Comparison of ENCODE assay signal across 12 cellular contexts in genomic region chr4:7632971-7633370, GRCh38.
A peak's percentile ranks its signal among the peaks of the same experiment; 100 is the strongest.
DNase-seq lines count a peak whose midpoint lies in the region; ATAC-seq and TF ChIP-seq lines count a peak whose summit lies in the region.
"Had no signal": no experiment of that assay in that cellular context is flagged by ENCODE, and none has a peak within 500 bp of the region (broad histone marks: within the 10 kb centered on the region; RNA-seq: fewer than 3 reads in every experiment).

No MANE protein-coding gene starts in this region.

- no peak overlapping the region for H3K27ac ChIP-seq in RWPE2 (ENCODE audit: poor library complexity, severe bottlenecking)
- H3K27ac ChIP-seq in neuronal stem cell (replicated peaks; ENCODE audit: low read length) = no peak overlapping the region
- H3K27ac ChIP-seq: BLaER1 treated with 17β-estradiol and CSF1 and Interleukin-3, amounts not matched to agents 10 nM and 100 nM had no signal

- H3K9me3 ChIP-seq in RWPE2 (ENCODE audit: severe bottlenecking) (no peaks in the 10 kb centered on the region), neuronal stem cell (replicated peaks in 1 of 2; ENCODE audit: control insufficient read depth in 2 of 2, insufficient read depth in 1 of 2, low read depth in 1 of 2, low read length in 2 of 2) (peaks cover 0 to 5% of the 10 kb centered on the region in 2 donors)

- H2BK120ac ChIP-seq in neuronal stem cell (ENCODE audit: low read depth, low read length) = no peak overlapping the region

- H2BK5ac ChIP-seq in neuronal stem cell (ENCODE audit: low read length) = no peak overlapping the region

- no peak overlapping the region for H3K9ac ChIP-seq in neuronal stem cell (ENCODE audit: low read depth, low read length, poor library complexity)
- H3K9ac ChIP-seq: BLaER1 treated with 17β-estradiol and CSF1 and Interleukin-3, amounts not matched to agents 10 nM and 100 nM had no signal

- no peak overlapping the region for H3K4me3 ChIP-seq in RWPE2 (ENCODE audit: severe bottlenecking)
- H3K4me3 ChIP-seq in neuronal stem cell (ENCODE audit: low read length in 2 of 2) = no peak overlapping the region
- H3K4me3 ChIP-seq: BLaER1 treated with 17β-estradiol and CSF1 and Interleukin-3, amounts not matched to agents 10 nM and 100 nM had no signal

- peaks cover 29 to 33% of the 10 kb centered on the region in 2 donors for H3K4me1 Mint-ChIP-seq in natural killer cell treated with Interleukin-12 subunit alpha and Interleukin-12 subunit beta and Interleukin-15 and Interleukin-18, amount 100 ng/mL, for 72 hours (ENCODE audit: low read depth in 2 of 2)
- H3K4me1 Mint-ChIP-seq in natural killer cell = peaks cover 23 to 39% of the 10 kb centered on the region in 2 donors
- H3K4me1 Mint-ChIP-seq: CD4-positive, CD25-positive, alpha-beta regulatory T cell had no signal

- no peak overlapping the region for H3K14ac ChIP-seq in neuronal stem cell (ENCODE audit: low read length)

- TF ChIP-seq CTCF in natural killer cell (IDR thresholded peaks at IDR 0.05) (no peak), RWPE2 (IDR thresholded peaks at IDR 0.05; ENCODE audit: poor library complexity, severe bottlenecking) (no peak)

- H2AK5ac ChIP-seq in neuronal stem cell (ENCODE audit: low read depth, low read length) = no peak overlapping the region

- H2BK12ac ChIP-seq in neuronal stem cell (ENCODE audit: low read length) = no peak overlapping the region

- no peak overlapping the region for H2BK15ac ChIP-seq in neuronal stem cell (ENCODE audit: low read length)

- no peak overlapping the region for H4K8ac ChIP-seq in neuronal stem cell (ENCODE audit: low read depth, low read length)

- H3K36me3 Mint-ChIP-seq in natural killer cell treated with Interleukin-12 subunit alpha and Interleukin-12 subunit beta and Interleukin-15 and Interleukin-18, amount 100 ng/mL, for 72 hours = no peaks in the 10 kb centered on the region
- H3K36me3 Mint-ChIP-seq in natural killer cell = no peaks in the 10 kb centered on the region
- H3K36me3 Mint-ChIP-seq: CD4-positive, CD25-positive, alpha-beta regulatory T cell had no signal

- H3K9me3 Mint-ChIP-seq in natural killer cell treated with Interleukin-12 subunit alpha and Interleukin-12 subunit beta and Interleukin-15 and Interleukin-18, amount 100 ng/mL, for 72 hours = no peaks in the 10 kb centered on the region
- H3K9me3 Mint-ChIP-seq in natural killer cell = no peaks in the 10 kb centered on the region

- DNase-seq in natural killer cell treated with Interleukin-12 subunit alpha and Interleukin-12 subunit beta and Interleukin-15 and Interleukin-18, amount 100 ng/mL, for 72 hours (ENCODE audit: low spot score) = no peak
- DNase-seq in natural killer cell (no peak), RWPE2 (ENCODE audit: low spot score) (peak; percentile 35), neuronal stem cell (ENCODE audit: low spot score) (no peak), occipital lobe (lab: John Stamatoyannopoulos, UW) (no peak)
- no peak for DNase-seq in activated naive CD4-positive, alpha-beta T cell treated with anti-CD3 and anti-CD28 coated beads, Interleukin-2, amount 50 U/mL, for 16 hours
- DNase-seq: ACHN; CD4-positive, CD25-positive, alpha-beta regulatory T cell; DMS53; H7 had no signal

- WGBS in neuronal stem cell (ENCODE audit: extremely low coverage in 2 of 2, insufficient read length in 2 of 2, insufficient replicate concordance in 1 of 2), 2 donors = no CpG with 5 or more reads among the region's 5 CpGs

- H3K4me1 ChIP-seq in RWPE2 (ENCODE audit: insufficient read depth, poor library complexity, severe bottlenecking) = peaks cover 9% of the 10 kb centered on the region
- peaks cover 0 to 6% of the 10 kb centered on the region in 2 donors for H3K4me1 ChIP-seq in neuronal stem cell (ENCODE audit: control insufficient read depth in 2 of 2, insufficient read depth in 1 of 2, low read depth in 1 of 2, low read length in 2 of 2)

- H3K4me3 Mint-ChIP-seq in natural killer cell treated with Interleukin-12 subunit alpha and Interleukin-12 subunit beta and Interleukin-15 and Interleukin-18, amount 100 ng/mL, for 72 hours = no peak overlapping the region
- H3K4me3 Mint-ChIP-seq in natural killer cell = no peak overlapping the region
- H3K4me3 Mint-ChIP-seq: CD4-positive, CD25-positive, alpha-beta regulatory T cell had no signal

- peaks cover 0 to 8% of the 10 kb centered on the region in 2 donors for H3K27me3 Mint-ChIP-seq in natural killer cell treated with Interleukin-12 subunit alpha and Interleukin-12 subunit beta and Interleukin-15 and Interleukin-18, amount 100 ng/mL, for 72 hours
- H3K27me3 Mint-ChIP-seq in natural killer cell (ENCODE audit: low read depth in 2 of 2) = peaks cover 22 to 24% of the 10 kb centered on the region in 2 donors

- peak overlapping the region; percentile 14 to 33 for H3K27ac Mint-ChIP-seq in natural killer cell treated with Interleukin-12 subunit alpha and Interleukin-12 subunit beta and Interleukin-15 and Interleukin-18, amount 100 ng/mL, for 72 hours
- no peak overlapping the region for H3K27ac Mint-ChIP-seq in natural killer cell
- H3K27ac Mint-ChIP-seq: CD4-positive, CD25-positive, alpha-beta regulatory T cell had no signal

- no peak overlapping the region for H4K91ac ChIP-seq in neuronal stem cell (ENCODE audit: low read depth, low read length, poor library complexity)

- ATAC-seq in natural killer cell treated with Interleukin-12 subunit alpha and Interleukin-12 subunit beta and Interleukin-15 and Interleukin-18, amount 100 ng/mL, for 72 hours = no peak
- ATAC-seq in natural killer cell (no peak), RWPE2 (ENCODE audit: low read depth) (no peak), HG03565 (IDR thresholded peaks at IDR 0.05; ENCODE audit: unreplicated experiment) (no peak)

- no peaks in the 10 kb centered on the region for H3K79me1 ChIP-seq in neuronal stem cell (ENCODE audit: low read depth, low read length)

- peak overlapping the region; percentile 32 for H3K18ac ChIP-seq in neuronal stem cell (ENCODE audit: low read length)

- no peak overlapping the region for H3K4ac ChIP-seq in neuronal stem cell (ENCODE audit: low read length)

- no peak overlapping the region for H3K4me2 ChIP-seq in neuronal stem cell (ENCODE audit: insufficient read depth, low read length, poor library complexity, severe bottlenecking)

- H3K27me3 ChIP-seq in RWPE2 (ENCODE audit: insufficient read depth, poor library complexity, severe bottlenecking) (no peaks in the 10 kb centered on the region), neuronal stem cell (ENCODE audit: control insufficient read depth in 3 of 3, insufficient read depth in 3 of 3, low read depth in 1 of 3, low read length in 3 of 3) (peaks cover 0 to 10% (median 0%) of the 10 kb centered on the region in 3 experiments)
- H3K27me3 ChIP-seq: BLaER1 treated with 17β-estradiol and CSF1 and Interleukin-3, amounts not matched to agents 10 nM and 100 nM had no signal

- intact Hi-C loops in natural killer cell (cut with micrococcal nuclease) = no loop called here

- H3K23ac ChIP-seq in neuronal stem cell (ENCODE audit: low read depth, low read length, poor library complexity) = no peak overlapping the region

- no peak overlapping the region for H2AFZ ChIP-seq in neuronal stem cell (ENCODE audit: low read length)

- H3K36me3 ChIP-seq in RWPE2 (ENCODE audit: low read depth) (no peaks in the 10 kb centered on the region), neuronal stem cell (replicated peaks in 1 of 2; ENCODE audit: control insufficient read depth in 2 of 2, insufficient read depth in 2 of 2, low read length in 2 of 2) (peaks cover 0 to 2% of the 10 kb centered on the region in 2 donors)

Comparison
In these comparisons a context has a peak if more than half of its experiments do, and no peak if none do; other contexts are left out.
1. H3K27ac Mint-ChIP-seq: peak in natural killer cell treated with Interleukin-12 subunit alpha and Interleukin-12 subunit beta and Interleukin-15 and Interleukin-18, amount 100 ng/mL, for 72 hours (2 of 2); none in natural killer cell (0 of 2).